Comparison of ENCODE assay signal across 1 cellular context in the genomic region with DNA sequence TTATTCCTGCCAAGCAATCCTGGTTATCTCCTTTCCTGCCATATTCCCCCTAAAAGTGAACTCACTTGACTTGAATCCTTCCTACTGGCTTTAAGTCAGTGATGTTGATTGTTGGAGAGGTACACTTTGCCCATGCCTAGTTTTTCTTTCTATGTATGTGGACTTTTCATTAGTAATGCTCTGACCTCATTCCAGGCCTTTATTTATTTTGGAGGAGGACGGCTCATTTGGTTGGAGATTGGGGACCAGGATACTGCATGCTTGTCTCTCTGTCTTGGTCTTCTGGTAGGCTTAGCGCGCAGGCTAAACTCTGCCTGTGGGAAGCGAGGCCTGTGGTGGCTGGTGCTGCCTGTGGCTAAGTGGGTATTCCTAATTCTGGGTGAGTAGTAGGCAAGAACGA.
TF ChIP-seq lines count a peak whose summit lies in the region.

No MANE protein-coding gene starts in this region.

TF ChIP-seq in SK-N-SH treated with all-trans-retinoic acid at 6 μM for 48 hours, 23 proteins besides CTCF, POLR2A, EP300 and RAD21 (continued from another document):
- TF ChIP-seq PATZ1 (CRISPR knock-in tag; IDR thresholded peaks at IDR 0.05; ENCODE audit: borderline replicate concordance) = no peak
- no peak for TF ChIP-seq ISL1 (CRISPR knock-in tag; IDR thresholded peaks at IDR 0.05)
- TF ChIP-seq ZC3H10 (CRISPR knock-in tag; IDR thresholded peaks at IDR 0.05) = no peak
- no peak for TF ChIP-seq ZFP3 (CRISPR knock-in tag; IDR thresholded peaks at IDR 0.05)
- TF ChIP-seq RARB (CRISPR knock-in tag; IDR thresholded peaks at IDR 0.05) = no peak
- TF ChIP-seq, protein P1, sequence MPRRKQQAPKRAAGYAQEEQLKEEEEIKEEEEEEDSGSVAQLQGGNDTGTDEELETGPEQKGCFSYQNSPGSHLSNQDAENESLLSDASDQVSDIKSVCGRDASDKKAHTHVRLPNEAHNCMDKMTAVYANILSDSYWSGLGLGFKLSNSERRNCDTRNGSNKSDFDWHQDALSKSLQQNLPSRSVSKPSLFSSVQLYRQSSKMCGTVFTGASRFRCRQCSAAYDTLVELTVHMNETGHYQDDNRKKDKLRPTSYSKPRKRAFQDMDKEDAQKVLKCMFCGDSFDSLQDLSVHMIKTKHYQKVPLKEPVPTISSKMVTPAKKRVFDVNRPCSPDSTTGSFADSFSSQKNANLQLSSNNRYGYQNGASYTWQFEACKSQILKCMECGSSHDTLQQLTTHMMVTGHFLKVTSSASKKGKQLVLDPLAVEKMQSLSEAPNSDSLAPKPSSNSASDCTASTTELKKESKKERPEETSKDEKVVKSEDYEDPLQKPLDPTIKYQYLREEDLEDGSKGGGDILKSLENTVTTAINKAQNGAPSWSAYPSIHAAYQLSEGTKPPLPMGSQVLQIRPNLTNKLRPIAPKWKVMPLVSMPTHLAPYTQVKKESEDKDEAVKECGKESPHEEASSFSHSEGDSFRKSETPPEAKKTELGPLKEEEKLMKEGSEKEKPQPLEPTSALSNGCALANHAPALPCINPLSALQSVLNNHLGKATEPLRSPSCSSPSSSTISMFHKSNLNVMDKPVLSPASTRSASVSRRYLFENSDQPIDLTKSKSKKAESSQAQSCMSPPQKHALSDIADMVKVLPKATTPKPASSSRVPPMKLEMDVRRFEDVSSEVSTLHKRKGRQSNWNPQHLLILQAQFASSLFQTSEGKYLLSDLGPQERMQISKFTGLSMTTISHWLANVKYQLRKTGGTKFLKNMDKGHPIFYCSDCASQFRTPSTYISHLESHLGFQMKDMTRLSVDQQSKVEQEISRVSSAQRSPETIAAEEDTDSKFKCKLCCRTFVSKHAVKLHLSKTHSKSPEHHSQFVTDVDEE (CRISPR knock-in tag; IDR thresholded peaks at IDR 0.05) = no peak
- no peak for TF ChIP-seq PPARA (CRISPR knock-in tag; IDR thresholded peaks at IDR 0.05; ENCODE audit: borderline replicate concordance)
- TF ChIP-seq TOX (CRISPR knock-in tag; IDR thresholded peaks at IDR 0.05; ENCODE audit: borderline replicate concordance) = no peak
TF ChIP-seq in SK-N-SH treated with all-trans-retinoic acid at 6 μM for 48 hours: peak in this region for 0.
